ENCODE assay signal across 7 cellular contexts in the genomic region with DNA sequence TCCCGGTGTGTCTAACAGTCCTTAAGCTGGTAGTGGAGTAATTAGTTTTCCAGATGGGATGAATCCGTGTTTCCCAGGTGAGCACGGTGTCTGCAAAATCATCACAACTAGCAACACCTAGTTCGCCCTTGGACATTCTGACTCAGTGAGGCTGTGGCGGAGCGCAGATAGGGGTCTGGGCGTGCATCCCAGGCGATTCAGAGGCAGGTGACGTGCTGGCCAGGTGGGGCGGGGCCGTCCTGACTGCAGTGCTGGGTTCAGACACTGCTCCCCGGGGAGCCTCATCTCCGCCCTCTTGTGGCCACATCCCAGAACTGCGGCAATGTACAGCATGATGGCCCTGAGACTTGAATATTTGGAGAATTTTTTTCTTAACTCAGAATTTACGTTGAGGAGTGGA.
DNase-seq lines count a peak whose midpoint lies in the region; ATAC-seq and TF ChIP-seq lines count a peak whose summit lies in the region.

No MANE protein-coding gene starts in this region.

- no peaks in the 10 kb centered on the region for H3K27me3 ChIP-seq in right cardiac atrium (ENCODE audit: control insufficient read depth, insufficient read depth)
- no peaks in the 10 kb centered on the region for H3K27me3 ChIP-seq in sigmoid colon

- peak; percentile 78 for ATAC-seq in GM18498 (IDR thresholded peaks at IDR 0.05; ENCODE audit: unreplicated experiment)
- peak; percentile 48 for ATAC-seq in HG02870 (IDR thresholded peaks at IDR 0.05; ENCODE audit: unreplicated experiment)
- ATAC-seq in right cardiac atrium: peak; percentile 67 to 77

- TF ChIP-seq CTCF in sigmoid colon (IDR thresholded peaks at IDR 0.05): peak; percentile 53 to 93 (median 82)

- TF ChIP-seq EP300 in sigmoid colon (IDR thresholded peaks at IDR 0.05): no peak

- H3K4me1 ChIP-seq in right cardiac atrium (ENCODE audit: control insufficient read depth, insufficient read depth, low read length): no peaks in the 10 kb centered on the region
- peaks cover 0 to 6% (median 3%) of the 10 kb centered on the region in 4 donors for H3K4me1 ChIP-seq in sigmoid colon

- 16% methylated on average over 15 of the region's 15 CpGs for WGBS in right cardiac atrium
- WGBS in sigmoid colon, 2 donors: 3 to 15% methylated on average over 15 of the region's 15 CpGs

- H3K9me3 ChIP-seq in right cardiac atrium (ENCODE audit: control insufficient read depth, low read length): no peaks in the 10 kb centered on the region
- H3K9me3 ChIP-seq in sigmoid colon: no peaks in the 10 kb centered on the region

- TF ChIP-seq POLR2A in sigmoid colon (IDR thresholded peaks at IDR 0.05): no peak

- no peaks in the 10 kb centered on the region for H3K36me3 ChIP-seq in sigmoid colon

- no peak overlapping the region for H3K27ac ChIP-seq in right cardiac atrium (ENCODE audit: low read length)
- H3K27ac ChIP-seq in sigmoid colon: no peak overlapping the region

- no peak overlapping the region for H3K4me3 ChIP-seq in right cardiac atrium (ENCODE audit: low read length)
- H3K4me3 ChIP-seq in sigmoid colon: no peak overlapping the region

- intact Hi-C loops in right cardiac atrium (cut with DNase I): loop anchor here in 2 of 4 donors (10.0 kb wide), 1 partner anchor 178 kb away; no protein-coding TSS in a partner anchor
- intact Hi-C loops in sigmoid colon (cut with DNase I): loop anchor here (1.0 to 5.0 kb wide), 3 partner anchors 61 to 181 kb away; no protein-coding TSS in a partner anchor

- peak; percentile 88 for DNase-seq in NCI-H146 (lab: John Stamatoyannopoulos, UW)
- DNase-seq in T follicular helper cell (ENCODE audit: low read depth): peak; percentile 75
- peak; percentile 20 for DNase-seq in amniotic stem cell (lab: John Stamatoyannopoulos, UW)
- peak; percentile 76 to 92 (median 90) for DNase-seq in right cardiac atrium
- DNase-seq in sigmoid colon: peak; percentile 86

Comparison
In these comparisons a context has a peak if more than half of its experiments do, and no peak if none do; other contexts are left out.
1. DNase-seq: peak in every context shown above with its lines; median percentile 90 in right cardiac atrium; 88 in NCI-H146; 86 in sigmoid colon; 75 in T follicular helper cell; 20 in amniotic stem cell.